In genomic region chr18:730692-731091, GRCh38 we compare ENCODE assay signal across 14 cellular contexts. TPM values are rescaled to one million over a fixed set of nuclear protein-coding genes. Genes with fewer than 3 reads are reported as not detected.
A peak's percentile ranks its signal among the peaks of the same experiment; 100 is the strongest.
DNase-seq lines count a peak whose midpoint lies in the region; ATAC-seq and TF ChIP-seq lines count a peak whose summit lies in the region.
"Had no signal": no experiment of that assay in that cellular context is flagged by ENCODE, and none has a peak within 500 bp of the region (broad histone marks: within the 10 kb centered on the region; RNA-seq: fewer than 3 reads in every experiment).

No MANE protein-coding gene starts in this region.

- TF ChIP-seq CTCF in natural killer cell (IDR thresholded peaks at IDR 0.05) (no peak), osteoblast (IDR thresholded peaks at IDR 0.05; ENCODE audit: extremely low read depth, low read depth, low read length) (no peak), omental fat pad (IDR thresholded peaks at IDR 0.05) (no peak)

- H3K27ac ChIP-seq in osteoblast (ENCODE audit: low read depth, low read length): no peak overlapping the region

- no peak overlapping the region for H2AFZ ChIP-seq in osteoblast (ENCODE audit: low read length)

- no peaks in the 10 kb centered on the region for H3K36me3 Mint-ChIP-seq in natural killer cell
- H3K36me3 Mint-ChIP-seq: CD14-positive monocyte had no signal

- ATAC-seq in natural killer cell (no peak), GM19463 (IDR thresholded peaks at IDR 0.05; ENCODE audit: unreplicated experiment) (no peak), omental fat pad (ENCODE audit: low FRiP score) (no peak)

- peaks cover 3 to 6% of the 10 kb centered on the region in 2 donors for H3K4me1 Mint-ChIP-seq in natural killer cell
- H3K4me1 Mint-ChIP-seq: H9 had no signal

- H3K79me2 ChIP-seq in osteoblast (ENCODE audit: insufficient read depth, low read length): no peaks in the 10 kb centered on the region

- H4K20me1 ChIP-seq in osteoblast (ENCODE audit: insufficient read depth, low read length): no peaks in the 10 kb centered on the region

- no peaks in the 10 kb centered on the region for H3K27me3 Mint-ChIP-seq in natural killer cell (ENCODE audit: low read depth in 2 of 2)

- no peak overlapping the region for H3K4me3 ChIP-seq in adipocyte (ENCODE audit: low read length)
- no peak overlapping the region for H3K4me3 ChIP-seq in osteoblast (ENCODE audit: insufficient read depth, low read length)

- H3K4me2 ChIP-seq in osteoblast (ENCODE audit: insufficient read depth, low read length): no peak overlapping the region

- H3K9me3 ChIP-seq in adipocyte (ENCODE audit: control insufficient read depth, low read length) (no peaks in the 10 kb centered on the region), osteoblast (ENCODE audit: low read depth, low read length) (no peaks in the 10 kb centered on the region)

- intact Hi-C loops in natural killer cell (cut with micrococcal nuclease): no loop called here

- no peaks in the 10 kb centered on the region for H3K9me3 Mint-ChIP-seq in natural killer cell
- H3K9me3 Mint-ChIP-seq: H9 had no signal

- H3K27me3 ChIP-seq in adipocyte (replicated peaks; ENCODE audit: control insufficient read depth, insufficient read depth, low read length) (no peaks in the 10 kb centered on the region), osteoblast (ENCODE audit: insufficient read depth, low read length) (no peaks in the 10 kb centered on the region)

- peak overlapping the region; percentile 4 to 6 for H3K27ac Mint-ChIP-seq in natural killer cell
- H3K27ac Mint-ChIP-seq: CD14-positive monocyte had no signal

- DNase-seq in GM03348 (ENCODE audit: low spot score) (peak; percentile 10), NCI-H226 (peak; percentile 18), adipocyte (ENCODE audit: low read depth) (peak; percentile 33), natural killer cell (no peak), OCI-M1 (lab: John Stamatoyannopoulos, UW) (no peak), osteoblast (ENCODE audit: insufficient read length, low spot score, missing footprints) (no peak), omental fat pad (ENCODE audit: low spot score) (no peak)
- DNase-seq: COR-L47, MM.1S, NCI-H1092 treated with DMSO at 0.1 percent for 48 hours, NCI-H1694 had no signal

- H3K36me3 ChIP-seq in adipocyte (ENCODE audit: control insufficient read depth, insufficient read depth, low read length, severe bottlenecking): peaks cover 15% of the 10 kb centered on the region
- peaks cover 8% of the 10 kb centered on the region for H3K36me3 ChIP-seq in osteoblast (ENCODE audit: insufficient read depth, low read length)

- no peak overlapping the region for H3K4me3 Mint-ChIP-seq in natural killer cell
- H3K4me3 Mint-ChIP-seq: CD14-positive monocyte, H9 had no signal

- H3K4me1 ChIP-seq in adipocyte (ENCODE audit: control insufficient read depth, insufficient read depth, low read length) (peaks cover 7% of the 10 kb centered on the region), osteoblast (ENCODE audit: insufficient read depth, low read length) (peaks cover 7% of the 10 kb centered on the region)

- no peak overlapping the region for H3K9ac ChIP-seq in adipocyte (ENCODE audit: low read length)

RNA-seq across cellular contexts. Expression of gene ENOSF1, which starts 18.3 kb away (rescaled TPM):
- total RNA-seq in natural killer cell (10 to 100 TPM; 36.3 to 51.5 (median 39.8) TPM), osteoblast (47.0 and 56.3 TPM in 2 replicates), omental fat pad (100 to 1,000 TPM in 1 of 4 donors, 10 to 100 TPM in 3; 31.7 to 104 (median 45.2) TPM)

Comparison
In these comparisons a context has a peak if more than half of its experiments do, and no peak if none do; other contexts are left out.
1. DNase-seq: peak in GM03348 (single experiment), NCI-H226 (single experiment) and adipocyte (single experiment); none in natural killer cell (single experiment), OCI-M1 (single experiment), osteoblast (single experiment) and omental fat pad (single experiment).